In the genomic region with DNA sequence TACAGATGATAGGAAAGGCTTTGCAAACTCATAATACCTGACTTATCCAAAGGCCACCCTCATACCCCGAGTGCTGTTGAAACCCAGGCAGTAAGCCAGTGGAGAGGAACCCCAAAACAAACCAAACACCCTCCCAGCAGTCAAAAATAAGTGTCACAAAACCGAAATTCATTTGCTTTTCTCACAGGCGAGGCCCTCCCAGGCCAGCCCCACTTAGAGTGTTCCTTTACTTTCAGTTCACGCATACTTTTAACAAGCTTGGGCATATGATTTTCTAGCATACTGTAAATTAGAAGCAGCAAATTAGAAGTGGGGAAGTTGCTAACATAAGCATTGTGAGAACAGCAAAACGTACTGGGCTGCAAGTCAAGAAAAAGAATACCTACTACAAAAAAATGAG, we compare ENCODE assay signal across 20 cellular contexts. TPM values are rescaled to one million over a fixed set of nuclear protein-coding genes. Genes with fewer than 3 reads are reported as not detected.
DNase-seq lines count a peak whose midpoint lies in the region; ATAC-seq, FAIRE-seq and TF ChIP-seq lines count a peak whose summit lies in the region.
"Had no signal": no experiment of that assay in that cellular context is flagged by ENCODE, and none has a peak within 500 bp of the region (broad histone marks: within the 10 kb centered on the region; RNA-seq: fewer than 3 reads in every experiment).

No MANE protein-coding gene starts in this region.

- H2BK15ac ChIP-seq in H1 (ENCODE audit: low read length): no peak overlapping the region

- H3K27ac Mint-ChIP-seq in activated CD8-positive, alpha-beta T cell treated with anti-CD3 and anti-CD28 coated beads, Interleukin-2, amount 10 ng/mL, durations not matched to agents 7 days and 5 days: no peak overlapping the region
- H3K27ac Mint-ChIP-seq: CD14-positive monocyte; CD4-positive, alpha-beta memory T cell; GM23338 had no signal

- peak overlapping the region; percentile 60 for H3K4me2 ChIP-seq in MM.1S (ENCODE audit: low read depth, low read length)
- no peak overlapping the region for H3K4me2 ChIP-seq in H1 (ENCODE audit: insufficient read depth in 1 of 2, low read depth in 2 of 2, low read length in 2 of 2)
- H3K4me2 ChIP-seq: BLaER1, GM23338 had no signal

- no peaks in the 10 kb centered on the region for H3K36me3 ChIP-seq in MM.1S (replicated peaks; ENCODE audit: insufficient read depth, low read length)
- no peaks in the 10 kb centered on the region for H3K36me3 ChIP-seq in H1 (ENCODE audit: control insufficient read depth in 2 of 4, insufficient read depth in 4 of 4, low read length in 3 of 4)
- H3K36me3 ChIP-seq: BLaER1 had no signal

- H2BK20ac ChIP-seq in H1 (ENCODE audit: low read length): no peak overlapping the region

- H3K23me2 ChIP-seq in H1 (ENCODE audit: low read depth, low read length): no peaks in the 10 kb centered on the region

- H3K27me3 Mint-ChIP-seq in activated CD8-positive, alpha-beta T cell treated with anti-CD3 and anti-CD28 coated beads, Interleukin-2, amount 10 ng/mL, durations not matched to agents 7 days and 5 days (ENCODE audit: low read depth): no peaks in the 10 kb centered on the region

- H4K20me1 ChIP-seq in MM.1S (ENCODE audit: insufficient read depth, low read length): no peaks in the 10 kb centered on the region
- no peaks in the 10 kb centered on the region for H4K20me1 ChIP-seq in H1 (replicated peaks in 1 of 2; ENCODE audit: control insufficient read depth in 1 of 2, insufficient read depth in 2 of 2, low read length in 2 of 2)
- H4K20me1 ChIP-seq: BLaER1 had no signal

- POLR2A ChIA-PET in H1 (lab: Charles Lee; ENCODE audit: partially characterized antibody): no interaction called here
- POLR2A ChIA-PET in activated CD8-positive, alpha-beta T cell treated with anti-CD3 and anti-CD28 coated beads, Interleukin-2, amount 10 ng/mL, durations not matched to agents 7 days and 5 days (lab: Charles Lee): no interaction called here

- H2BK120ac ChIP-seq in H1 (replicated peaks; ENCODE audit: low read depth, low read length): no peak overlapping the region

- H3K14ac ChIP-seq in H1 (ENCODE audit: insufficient read length): no peak overlapping the region

- TF ChIP-seq POLR2A in H1 (IDR thresholded peaks at IDR 0.05; ENCODE audit: control extremely low read depth in 1 of 2, low read depth in 2 of 2, low read length in 2 of 2): no peak

- no peak overlapping the region for H3K23ac ChIP-seq in H1 (ENCODE audit: insufficient read length)

- H2BK12ac ChIP-seq in H1 (ENCODE audit: low read depth, low read length): no peak overlapping the region

- H3K4ac ChIP-seq in H1 (replicated peaks; ENCODE audit: insufficient read length, low read depth, low read length): no peak overlapping the region

- no peaks in the 10 kb centered on the region for H3K9me3 Mint-ChIP-seq in activated CD8-positive, alpha-beta T cell treated with anti-CD3 and anti-CD28 coated beads, Interleukin-2, amount 10 ng/mL, durations not matched to agents 7 days and 5 days (ENCODE audit: insufficient read depth)
- H3K9me3 Mint-ChIP-seq: GM23338, IgD-negative memory B cell had no signal

- no peak overlapping the region for H3K18ac ChIP-seq in H1 (ENCODE audit: extremely low read depth, low read length)

- no peak overlapping the region for H2BK5ac ChIP-seq in H1 (ENCODE audit: low read depth, low read length)

- CTCF ChIA-PET in H1 (lab: Charles Lee; ENCODE audit: partially characterized antibody): interaction anchor here (1.0 kb wide), 1 partner anchor 13 kb away, joined by 3 read pairs; no protein-coding TSS in a partner anchor
- CTCF ChIA-PET in activated CD8-positive, alpha-beta T cell treated with anti-CD3 and anti-CD28 coated beads, Interleukin-2, amount 10 ng/mL, durations not matched to agents 7 days and 5 days (lab: Charles Lee): no interaction called here

- TF ChIP-seq EP300 in H1 (IDR thresholded peaks at IDR 0.05; ENCODE audit: borderline replicate concordance in 1 of 2, low read depth in 2 of 2, low read length in 2 of 2): no peak

- no peaks in the 10 kb centered on the region for H3K4me1 Mint-ChIP-seq in activated CD8-positive, alpha-beta T cell treated with anti-CD3 and anti-CD28 coated beads, Interleukin-2, amount 10 ng/mL, durations not matched to agents 7 days and 5 days (ENCODE audit: low read depth)
- H3K4me1 Mint-ChIP-seq: CD14-positive monocyte; CD4-positive, alpha-beta memory T cell; IgD-negative memory B cell had no signal

- no peak overlapping the region for H3K4me3 Mint-ChIP-seq in activated CD8-positive, alpha-beta T cell treated with anti-CD3 and anti-CD28 coated beads, Interleukin-2, amount 10 ng/mL, durations not matched to agents 7 days and 5 days
- H3K4me3 Mint-ChIP-seq: CD14-positive monocyte; CD4-positive, alpha-beta memory T cell; GM23338; IgD-negative memory B cell had no signal

- no peaks in the 10 kb centered on the region for H3K27me3 ChIP-seq in MM.1S (replicated peaks; ENCODE audit: insufficient read depth, low read length)
- no peaks in the 10 kb centered on the region for H3K27me3 ChIP-seq in H1 (replicated peaks in 1 of 4; ENCODE audit: control insufficient read depth in 3 of 4, extremely low read depth in 1 of 4, insufficient read depth in 3 of 4, low read length in 3 of 4)

- H3K4me1 ChIP-seq in MM.1S (ENCODE audit: low read length): peaks cover 11% of the 10 kb centered on the region
- no peaks in the 10 kb centered on the region for H3K4me1 ChIP-seq in H1 (replicated peaks in 1 of 4; ENCODE audit: control insufficient read depth in 3 of 4, insufficient read depth in 4 of 4, low read length in 3 of 4)
- H3K4me1 ChIP-seq: BLaER1 had no signal

- H2AFZ ChIP-seq in MM.1S (ENCODE audit: low read length) (no peak overlapping the region), H1 (ENCODE audit: low read length) (no peak overlapping the region)
- H2AFZ ChIP-seq: GM23338 had no signal

- peak; percentile 57 for DNase-seq in GM12865 (ENCODE audit: low read depth)
- peak; percentile 1 for DNase-seq in GM19239 (ENCODE audit: insufficient read length, low spot score)
- DNase-seq in MM.1S: peak; percentile 62
- DNase-seq in H1 (ENCODE audit: low read depth in 1 of 2, low spot score in 2 of 2): no peak
- no peak for DNase-seq in DMS114 treated with DMSO at 0.1 percent for 48 hours (lab: John Stamatoyannopoulos, UW; ENCODE audit: unreplicated experiment)
- no peak for DNase-seq in activated CD8-positive, alpha-beta T cell treated with anti-CD3 and anti-CD28 coated beads, Interleukin-2, amount 10 ng/mL, durations not matched to agents 7 days and 5 days
- DNase-seq in NCI-H1417 (lab: John Stamatoyannopoulos, UW): no peak
- DNase-seq: 8988T; CD4-positive, alpha-beta memory T cell; H7; Kasumi-1; KBM-7 had no signal

- no peaks in the 10 kb centered on the region for H3K9me3 ChIP-seq in MM.1S (replicated peaks; ENCODE audit: insufficient read depth, low read length)
- H3K9me3 ChIP-seq in H1 (ENCODE audit: insufficient read depth in 2 of 2, low read depth in 1 of 2, low read length in 1 of 2): no peaks in the 10 kb centered on the region
- H3K9me3 ChIP-seq: BLaER1 had no signal

- H3K9me2 ChIP-seq in MM.1S (replicated peaks; ENCODE audit: insufficient read depth, low read length): no peaks in the 10 kb centered on the region

- 94% methylated on average over 5 of the region's 5 CpGs; no CpG with 5 or more reads in 1 of the 2 experiments for WGBS in H1 (ENCODE audit: extremely low coverage in 1 of 2, insufficient coverage in 1 of 2, insufficient read length in 1 of 2, insufficient replicate concordance in 2 of 2, low coverage in 1 of 2, low lambda C conversion rate in 2 of 2, missing lambda C conversion rate in 1 of 2), 2 experiments

- no peak for TF ChIP-seq RAD21 in H1 (IDR thresholded peaks at IDR 0.05 in 1 of 2, conservative IDR thresholded peaks at IDR 0.05 in 1 of 2; ENCODE audit: low read depth in 2 of 2, low read length in 2 of 2)

- peak overlapping the region; percentile 71; the same call in 1 of the 2 replicates for H3K27ac ChIP-seq in MM.1S (ENCODE audit: low read length)
- H3K27ac ChIP-seq in H1 (ENCODE audit: low read depth, low read length): no peak overlapping the region
- H3K27ac ChIP-seq: BLaER1 had no signal

- FAIRE-seq in GM19239 (lab: Jason Lieb, UNC) (peak; percentile 83), H1 (lab: Jason Lieb, UNC) (peak; percentile 36)
- FAIRE-seq: G401.6, HepG2 had no signal

- H3F3A ChIP-seq in MM.1S (ENCODE audit: insufficient read depth, low read length): peaks cover 7% of the 10 kb centered on the region; the same call in 1 of the 2 replicates

- no peak overlapping the region for H3K56ac ChIP-seq in H1 (replicated peaks; ENCODE audit: insufficient read length, low read depth, low read length)

- no peaks in the 10 kb centered on the region for H3K79me1 ChIP-seq in H1 (ENCODE audit: low read depth, low read length)

- no peak overlapping the region for H4K8ac ChIP-seq in H1 (ENCODE audit: extremely low read depth, insufficient read depth, low read length)

- H4K5ac ChIP-seq in H1 (ENCODE audit: insufficient read length, low read depth, low read length): no peak overlapping the region

- peaks cover 47% of the 10 kb centered on the region for H3K79me2 ChIP-seq in MM.1S (ENCODE audit: low read length)
- no peaks in the 10 kb centered on the region for H3K79me2 ChIP-seq in H1 (ENCODE audit: control insufficient read depth in 1 of 2, insufficient read depth in 2 of 2, low read length in 2 of 2)

- no peak overlapping the region for H3K4me3 ChIP-seq in GM12865 (ENCODE audit: low read depth, low read length)
- peak overlapping the region; percentile 27; the same call in 1 of the 2 replicates for H3K4me3 ChIP-seq in MM.1S (ENCODE audit: low read length)
- H3K4me3 ChIP-seq in H1 (ENCODE audit: extremely low read depth in 1 of 4, insufficient read depth in 2 of 4, low read depth in 3 of 4, low read length in 4 of 4): no peak overlapping the region
- H3K4me3 ChIP-seq: BLaER1, GM23338 had no signal

- no peaks in the 10 kb centered on the region for H3K36me3 Mint-ChIP-seq in activated CD8-positive, alpha-beta T cell treated with anti-CD3 and anti-CD28 coated beads, Interleukin-2, amount 10 ng/mL, durations not matched to agents 7 days and 5 days (ENCODE audit: low read depth)
- H3K36me3 Mint-ChIP-seq: CD14-positive monocyte; CD4-positive, alpha-beta memory T cell had no signal

- no peak overlapping the region for H4K91ac ChIP-seq in H1 (replicated peaks; ENCODE audit: insufficient read length, low read length)

- H3K9ac ChIP-seq in MM.1S (ENCODE audit: low read length) (peak overlapping the region; percentile 8; the same call in 1 of the 2 replicates), H1 (replicated peaks in 1 of 4; ENCODE audit: extremely low read depth in 1 of 4, low read depth in 3 of 4, low read length in 3 of 4) (no peak overlapping the region)
- H3K9ac ChIP-seq: BLaER1 had no signal

- H2AK5ac ChIP-seq in H1 (ENCODE audit: low read depth, low read length): no peak overlapping the region

- no peak for TF ChIP-seq CTCF in GM12865 (IDR thresholded peaks at IDR 0.05; ENCODE audit: insufficient read depth, low read depth, low read length, missing control alignments)
- no peak for TF ChIP-seq CTCF in MM.1S (IDR thresholded peaks at IDR 0.05; ENCODE audit: low read length)
- no peak for TF ChIP-seq CTCF in H1 (IDR thresholded peaks at IDR 0.05; ENCODE audit: control extremely low read depth in 1 of 3, insufficient read depth in 1 of 3, low read depth in 1 of 3, low read length in 3 of 3)

- ATAC-seq in activated CD8-positive, alpha-beta T cell treated with anti-CD3 and anti-CD28 coated beads, Interleukin-2, amount 10 ng/mL, durations not matched to agents 7 days and 5 days: no peak
- ATAC-seq: GM23338, HepG2 had no signal

RNA-seq across cellular contexts. Expression of gene AMELX, which starts 2.5 kb away (rescaled TPM):
- total RNA-seq in H1 (2021; fragmentation: NEBNext Ultra II Directional; extraction: Animal tissue kit (Norgen Biotek cat#: 25700)): not detected in 2 replicates
- not detected in 2 replicates for polyA plus RNA-seq in H1 (2011; rRNA removed)
- not detected for polyA plus RNA-seq in H1 (2011; cell fraction: cytosol; rRNA removed)
- polyA plus RNA-seq in H1 (2011; cell fraction: nucleus; rRNA removed): not detected
- not detected in 4 replicates for polyA plus RNA-seq in H1 (2012, experiment 1 of 2)
- not detected for polyA plus RNA-seq in H1 (2012, experiment 2 of 2)
- polyA plus RNA-seq in H1 (2013, experiment 1 of 2): not detected
- not detected for polyA plus RNA-seq in H1 (2013, experiment 2 of 2)
- polyA minus RNA-seq in H1 (2011; rRNA and poly(A)+ RNA removed): not detected in 2 replicates
- not detected for polyA minus RNA-seq in H1 (2011; cell fraction: cytosol; rRNA and poly(A)+ RNA removed)
- not detected for polyA minus RNA-seq in H1 (2011; cell fraction: nucleus; rRNA and poly(A)+ RNA removed)
- total RNA-seq in activated CD8-positive, alpha-beta T cell treated with anti-CD3 and anti-CD28 coated beads, Interleukin-2, amount 10 ng/mL, durations not matched to agents 7 days and 5 days: not detected
- total RNA-seq: A673; CD4-positive, alpha-beta memory T cell; GM23338; H7; HepG2 had no signal
- polyA plus RNA-seq: AG04450; CD14-positive monocyte; CD4-positive, alpha-beta memory T cell; GM23338; HepG2; IgD-negative memory B cell had no signal

Comparison
In these comparisons a context has a peak if more than half of its experiments do, and no peak if none do; other contexts are left out.
1. DNase-seq: peak in GM12865 (single experiment), GM19239 (single experiment) and MM.1S (single experiment); none in H1 (0 of 2), DMS114 treated with DMSO at 0.1 percent for 48 hours (single experiment), activated CD8-positive, alpha-beta T cell treated with anti-CD3 and anti-CD28 coated beads, Interleukin-2, amount 10 ng/mL, durations not matched to agents 7 days and 5 days (single experiment) and NCI-H1417 (0 of 3).